ENCODE assay signal across 8 cellular contexts in the genomic region with DNA sequence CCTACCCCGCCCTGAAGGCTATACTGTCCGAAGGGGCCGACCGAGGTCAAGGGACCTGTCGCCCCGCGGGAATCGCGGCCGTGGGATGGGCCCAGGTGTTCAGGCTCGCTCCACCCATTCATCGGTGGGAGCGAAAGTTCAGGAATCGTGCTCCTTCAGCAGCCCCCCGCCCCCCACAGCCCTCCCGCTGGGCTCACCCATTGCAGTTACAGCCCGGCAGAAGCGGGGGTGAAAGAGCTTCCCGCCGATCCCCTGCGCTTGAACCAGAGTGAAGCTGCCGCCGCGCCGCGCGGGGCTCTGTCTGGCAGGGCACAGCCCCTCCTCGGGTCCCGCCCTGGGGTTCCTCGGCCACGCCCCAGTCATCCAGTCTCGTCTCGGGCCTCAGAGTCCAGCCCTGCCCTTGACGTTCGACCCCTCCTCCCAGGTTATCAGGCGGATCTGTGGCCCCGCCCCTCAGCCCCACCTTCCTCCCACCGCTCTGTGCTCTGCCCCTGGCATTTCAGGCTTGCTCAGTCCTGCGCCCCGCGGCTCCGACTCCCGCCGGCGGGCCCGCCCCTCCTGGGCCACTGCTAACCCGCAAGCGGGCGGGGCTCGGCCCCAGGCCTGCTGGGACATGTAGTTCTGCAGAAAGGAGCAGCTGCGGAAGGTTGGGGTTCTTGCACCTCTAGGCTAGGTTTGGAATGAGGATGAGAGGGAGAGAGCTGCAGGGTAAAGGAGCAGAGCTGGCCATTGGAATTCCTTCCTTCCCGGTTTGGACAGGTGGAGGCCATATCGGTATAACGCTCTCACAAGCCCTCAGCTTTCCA. TPM values are rescaled to one million over a fixed set of nuclear protein-coding genes. Genes with fewer than 3 reads are reported as not detected.
DNase-seq lines count a peak whose midpoint lies in the region; ATAC-seq and TF ChIP-seq lines count a peak whose summit lies in the region.

A gene (minus strand): TSS at position 303 of the 806 bp plus-strand sequence. CDS start 3,955 bp downstream, outside the sequence.

- H3K27me3 ChIP-seq in dorsolateral prefrontal cortex (no peaks in the 10 kb centered on the region), right lobe of liver (no peaks in the 10 kb centered on the region)

- no peaks in the 10 kb centered on the region for H3K9me3 ChIP-seq in right lobe of liver

- peak within 1 kb of the TSS; percentile 61 for H3K27ac ChIP-seq in C4-2B
- H3K27ac ChIP-seq in dorsolateral prefrontal cortex, result peak within 1 kb of the TSS; percentile 26 to 92 (median 83)
- H3K27ac ChIP-seq in right lobe of liver, result peak within 1 kb of the TSS; percentile 60 to 70 (median 64)

- H3K4me1 ChIP-seq in right lobe of liver, result peaks cover 0 to 33% (median 7%) of the 10 kb centered on the region in 4 donors

- TF ChIP-seq CTCF in C4-2B (conservative IDR thresholded peaks at IDR 0.05) (no peak), dorsolateral prefrontal cortex (IDR thresholded peaks at IDR 0.05 in 54 of 56, conservative IDR thresholded peaks at IDR 0.05 in 2 of 56; ENCODE audit: low read depth in 1 of 56, partially characterized antibody in 56 of 56) (peak in 20 of 56 donors; percentile 6 to 47 (median 18)), right lobe of liver (IDR thresholded peaks at IDR 0.05) (no peak)

- ATAC-seq in GM19351 (IDR thresholded peaks at IDR 0.05; ENCODE audit: unreplicated experiment), result peak; percentile 78
- peak; percentile 82 for ATAC-seq in HG03520 (IDR thresholded peaks at IDR 0.05; ENCODE audit: unreplicated experiment)
- ATAC-seq in right lobe of liver, result peak; percentile 75 to 87 (median 76)

- intact Hi-C loops in dorsolateral prefrontal cortex (cut with DNase I), result loop anchor here in 1 of 2 donors (1.0 to 10.0 kb wide), 2 partner anchors 41 to 122 kb away; no protein-coding TSS in a partner anchor
- intact Hi-C loops in right lobe of liver (cut with DNase I), result loop anchor here in 1 of 2 donors (5.0 kb wide), 1 partner anchor 44 kb away; no protein-coding TSS in a partner anchor

- peak; percentile 93 for TF ChIP-seq POLR2A in right lobe of liver (IDR thresholded peaks at IDR 0.05)

- H3K4me3 ChIP-seq in dorsolateral prefrontal cortex (peak within 1 kb of the TSS; percentile 57 to 91 (median 80)), right lobe of liver (peak within 1 kb of the TSS; percentile 80 to 83 (median 80))

- DNase-seq in NCI-H748 (lab: John Stamatoyannopoulos, UW; ENCODE audit: unreplicated experiment) (peak; percentile 99), dorsolateral prefrontal cortex (peak; percentile 82 to 95 (median 93)), right lobe of liver (peak; percentile 97 to 99 (median 99))
- DNase-seq in activated CD4-positive, alpha-beta T cell treated with anti-CD3 and anti-CD28 coated beads, Interleukin-2, amount 50 U/mL, for 24 hours (ENCODE audit: low read depth in 1 of 2, low spot score in 1 of 2), result peak; percentile 86 to 94
- DNase-seq in stimulated activated CD4-positive, alpha-beta T cell treated with anti-CD3 and anti-CD28 coated beads, Interleukin-4, amount 100 ng/mL, for 4 hours, result peak; percentile 94 to 95

- 1% methylated on average over 15 of the region's 54 CpGs for WGBS in right lobe of liver (ENCODE audit: insufficient coverage, low coverage, low lambda C conversion rate, missing lambda C conversion rate)

- H3K36me3 ChIP-seq in right lobe of liver, result peaks cover 0 to 8% (median 3%) of the 10 kb centered on the region in 4 donors

RNA-seq across cellular contexts. Expression of the gene that starts here (rescaled TPM):
- total RNA-seq in dorsolateral prefrontal cortex, result 10 to 100 TPM; 13.4 to 79.3 (median 30.2) TPM
- 10 to 100 TPM; 27.1 to 73.6 (median 36.0) TPM for total RNA-seq in right lobe of liver

Comparison
In these comparisons a context has a peak if more than half of its experiments do, and no peak if none do; other contexts are left out.
1. Peak in every context shown above with its lines: DNase-seq, ATAC-seq, H3K4me3 ChIP-seq and H3K27ac ChIP-seq.